9 cellular contexts compared by ENCODE assay signal in the genomic region with DNA sequence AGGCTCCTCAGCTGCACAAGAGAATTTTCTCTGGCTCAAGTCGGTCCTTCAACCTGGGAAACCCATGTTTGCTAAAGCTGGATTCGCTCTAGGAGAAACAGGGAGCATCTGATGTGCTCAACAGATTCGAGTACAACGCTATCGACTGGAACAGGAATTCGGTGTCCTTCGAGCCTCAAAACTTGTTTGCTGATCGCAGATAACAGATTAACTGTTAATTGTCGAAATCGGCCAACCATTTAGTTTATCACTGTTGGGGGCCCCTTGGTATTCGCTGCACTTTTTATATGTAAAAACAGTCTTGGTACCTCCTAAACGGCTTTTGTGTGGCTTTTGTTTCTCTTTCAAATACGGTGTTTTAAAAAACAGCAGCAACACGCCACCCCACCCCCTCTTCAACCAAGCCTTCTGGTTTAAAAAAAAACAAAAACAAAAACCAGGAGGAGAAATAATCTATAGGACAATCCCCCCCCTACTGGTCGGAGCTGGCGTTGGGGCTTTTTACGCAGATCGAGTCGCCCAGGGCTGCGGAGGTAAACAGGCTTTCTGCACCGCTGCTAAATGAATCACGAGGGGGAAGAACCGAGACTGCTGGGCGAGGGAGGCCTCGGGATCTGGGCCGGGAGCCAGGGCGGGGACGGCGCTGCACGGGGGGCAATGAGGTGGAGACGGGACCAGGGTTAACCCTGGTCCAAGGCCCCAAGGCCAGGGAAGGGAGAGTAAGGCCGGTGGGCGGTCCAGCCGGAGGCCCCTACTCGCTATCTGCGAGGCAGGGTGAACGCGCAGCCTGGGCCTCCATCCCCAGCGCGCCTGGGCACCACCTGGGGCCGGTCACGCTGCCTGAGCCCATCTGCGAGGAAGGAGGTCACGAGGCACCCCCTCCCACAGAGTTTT.
DNase-seq lines count a peak whose midpoint lies in the region; ATAC-seq and TF ChIP-seq lines count a peak whose summit lies in the region.
"Had no signal": no experiment of that assay in that cellular context is flagged by ENCODE, and none has a peak within 500 bp of the region (broad histone marks: within the 10 kb centered on the region; RNA-seq: fewer than 3 reads in every experiment).

No MANE protein-coding gene starts in this region.

- peak in 5 of 6 experiments; percentile 40 to 59 (median 50) for TF ChIP-seq CTCF in esophagus squamous epithelium (IDR thresholded peaks at IDR 0.05)

- peak; percentile 63 for ATAC-seq in HG03432 (IDR thresholded peaks at IDR 0.05; ENCODE audit: unreplicated experiment)
- no peak for ATAC-seq in HG02840 (IDR thresholded peaks at IDR 0.05; ENCODE audit: low FRiP score, unreplicated experiment)

- peak overlapping the region; percentile 26 for H3K4me3 ChIP-seq in NT2/D1 (ENCODE audit: insufficient read length, low read depth)
- H3K4me3 ChIP-seq in esophagus squamous epithelium: peak overlapping the region in 2 of 4 donors; percentile 11 to 19
- peak overlapping the region; percentile 2 for H3K4me3 ChIP-seq in rectal smooth muscle tissue (ENCODE audit: low read length)

- peaks cover 7% of the 10 kb centered on the region for H3K4me1 ChIP-seq in NT2/D1 (ENCODE audit: insufficient read depth, insufficient read length)
- peaks cover 15 to 75% (median 21%) of the 10 kb centered on the region in 3 donors for H3K4me1 ChIP-seq in esophagus squamous epithelium
- H3K4me1 ChIP-seq in rectal smooth muscle tissue (ENCODE audit: control insufficient read depth, insufficient read depth, low read length): peaks cover 11% of the 10 kb centered on the region

- peaks cover 5% of the 10 kb centered on the region for H3K36me3 ChIP-seq in NT2/D1 (ENCODE audit: insufficient read depth, insufficient read length, low read length)
- no peaks in the 10 kb centered on the region for H3K36me3 ChIP-seq in esophagus squamous epithelium
- H3K36me3 ChIP-seq in rectal smooth muscle tissue (ENCODE audit: control insufficient read depth, insufficient read depth, low read length): no peaks in the 10 kb centered on the region

- 26 to 44% methylated on average over 8 to 21 of the region's 44 CpGs for WGBS in esophagus squamous epithelium, 2 donors

- H3K27me3 ChIP-seq in NT2/D1 (ENCODE audit: insufficient read depth, insufficient read length): peaks cover 68% of the 10 kb centered on the region
- peaks cover 0 to 10% (median 0%) of the 10 kb centered on the region in 4 donors for H3K27me3 ChIP-seq in esophagus squamous epithelium
- H3K27me3 ChIP-seq in rectal smooth muscle tissue (ENCODE audit: control insufficient read depth, insufficient read depth, low read length): peaks cover 7% of the 10 kb centered on the region

- H3K27ac ChIP-seq in esophagus squamous epithelium: peak overlapping the region in 3 of 4 donors; percentile 36 to 93 (median 49)
- H3K27ac ChIP-seq in rectal smooth muscle tissue (ENCODE audit: low read depth, low read length): peak overlapping the region; percentile 61
- H3K27ac ChIP-seq: parathyroid adenoma had no signal

- peak; percentile 80 for DNase-seq in SIG-M5 treated with dmso at 0.1 percent for 504 hours (lab: John Stamatoyannopoulos, UW; ENCODE audit: unreplicated experiment)
- DNase-seq in SIG-M5 (lab: John Stamatoyannopoulos, UW): no peak
- peak; percentile 88 for DNase-seq in NT2/D1 (ENCODE audit: low read depth, low spot score)
- DNase-seq in activated CD8-positive, alpha-beta memory T cell treated with anti-CD3 and anti-CD28 coated beads, Interleukin-2, amount 50 U/mL, for 24 hours (ENCODE audit: extremely low read depth): peak; percentile 50
- DNase-seq in esophagus squamous epithelium (lab: John Stamatoyannopoulos, UW): peak; percentile 20

- no peaks in the 10 kb centered on the region for H3K9me3 ChIP-seq in NT2/D1 (ENCODE audit: insufficient read depth, low read length)
- no peaks in the 10 kb centered on the region for H3K9me3 ChIP-seq in esophagus squamous epithelium

- no peak for TF ChIP-seq POLR2A in esophagus squamous epithelium (IDR thresholded peaks at IDR 0.05)

- intact Hi-C loops in esophagus squamous epithelium (cut with DNase I): loop anchor here (5.0 to 10.0 kb wide), 2 partner anchors 72 to 355 kb away; a partner anchor contains a TSS

- H3K9ac ChIP-seq in NT2/D1 (ENCODE audit: insufficient read length, low read depth): peak overlapping the region; percentile 77
- H3K9ac ChIP-seq in rectal smooth muscle tissue (ENCODE audit: low read length): no peak overlapping the region
- H3K9ac ChIP-seq: parathyroid adenoma had no signal
